8 cellular contexts compared by ENCODE assay signal in genomic region chr17:78013683-78014467, GRCh38. TPM values are rescaled to one million over a fixed set of nuclear protein-coding genes. Genes with fewer than 3 reads are reported as not detected.
A peak's percentile ranks its signal among the peaks of the same experiment; 100 is the strongest.
DNase-seq lines count a peak whose midpoint lies in the region; ATAC-seq and TF ChIP-seq lines count a peak whose summit lies in the region.

No MANE protein-coding gene starts in this region.

- no peak overlapping the region for H3K27ac ChIP-seq in AG04450 (ENCODE audit: low read depth, low read length)
- no peak overlapping the region for H3K27ac ChIP-seq in effector memory CD4-positive, alpha-beta T cell (ENCODE audit: insufficient read depth, low read length, poor library complexity, severe bottlenecking)
- no peak overlapping the region for H3K27ac ChIP-seq in mesenchymal stem cell (ENCODE audit: low read length, poor library complexity, severe bottlenecking)

- CTCF ChIA-PET in AG04450 (lab: Charles Lee) = interaction anchor here (0.5 to 12.0 kb wide), 30 partner anchors 10 to 578 kb away, joined by 3 to 214 read pairs (median 4); no protein-coding TSS in a partner anchor

- no peaks in the 10 kb centered on the region for H3K79me1 ChIP-seq in mesenchymal stem cell (replicated peaks; ENCODE audit: low read length, poor library complexity, severe bottlenecking)

- no peak overlapping the region for H4K91ac ChIP-seq in mesenchymal stem cell (ENCODE audit: low read length)

- WGBS in mesenchymal stem cell = 41% methylated on average over 2 of the region's 4 CpGs

- H4K8ac ChIP-seq in mesenchymal stem cell (ENCODE audit: low read length) = no peak overlapping the region

- peaks cover 12% of the 10 kb centered on the region for H3K36me3 ChIP-seq in effector memory CD4-positive, alpha-beta T cell (ENCODE audit: control insufficient read depth, insufficient read depth, low read length)
- H3K36me3 ChIP-seq in mesenchymal stem cell (ENCODE audit: control insufficient read depth in 1 of 2, insufficient read depth in 2 of 2, low read depth in 1 of 2, low read length in 2 of 2) = peaks cover 0 to 4% of the 10 kb centered on the region in 2 experiments

- H3K27me3 ChIP-seq in AG04450 (ENCODE audit: control insufficient read depth, insufficient read depth, low read length) = no peaks in the 10 kb centered on the region
- no peaks in the 10 kb centered on the region for H3K27me3 ChIP-seq in effector memory CD4-positive, alpha-beta T cell (replicated peaks; ENCODE audit: control insufficient read depth, insufficient read depth, low read length, poor library complexity, severe bottlenecking)
- H3K27me3 ChIP-seq in mesenchymal stem cell (ENCODE audit: control insufficient read depth in 1 of 2, insufficient read depth in 1 of 2, low read length in 2 of 2) = no peaks in the 10 kb centered on the region

- H3K4ac ChIP-seq in mesenchymal stem cell (ENCODE audit: low read depth in 1 of 2, low read length in 2 of 2) = no peak overlapping the region

- no peak overlapping the region for H2AK5ac ChIP-seq in mesenchymal stem cell (ENCODE audit: low read length, severe bottlenecking)

- peak overlapping the region; percentile 0 for H3K9ac ChIP-seq in mesenchymal stem cell (ENCODE audit: low read length)

- ATAC-seq in stimulated activated naive CD8-positive, alpha-beta T cell treated with anti-CD3 and anti-CD28 coated beads, Interleukin-15, Interleukin-2, amounts not matched to agents 100 U/mL and 50 U/mL, for 24 hours = peak; percentile 40
- ATAC-seq in HG02981 (IDR thresholded peaks at IDR 0.05; ENCODE audit: unreplicated experiment) = no peak

- no peak overlapping the region for H2BK12ac ChIP-seq in mesenchymal stem cell (ENCODE audit: low read length in 2 of 2)

- H2BK120ac ChIP-seq in mesenchymal stem cell (ENCODE audit: low read depth, low read length) = no peak overlapping the region

- POLR2A ChIA-PET in AG04450 (lab: Yijun Ruan, JAX) = interaction anchor here (1.4 to 2.3 kb wide), 2 partner anchors 51 to 56 kb away, joined by 3 to 12 read pairs; partner anchors contain the start of gene TNRC6C

- no peaks in the 10 kb centered on the region for H3K4me1 ChIP-seq in effector memory CD4-positive, alpha-beta T cell (ENCODE audit: control insufficient read depth, insufficient read depth, low read length, poor library complexity, severe bottlenecking)
- H3K4me1 ChIP-seq in mesenchymal stem cell (ENCODE audit: control insufficient read depth, insufficient read depth, low read depth, low read length) = no peaks in the 10 kb centered on the region

- no peak overlapping the region for H3K23ac ChIP-seq in mesenchymal stem cell (ENCODE audit: low read length in 2 of 2)

- no peak overlapping the region for H3K4me2 ChIP-seq in mesenchymal stem cell (ENCODE audit: low read length, poor library complexity, severe bottlenecking)

- H3K18ac ChIP-seq in mesenchymal stem cell (ENCODE audit: low read depth in 1 of 2, low read length in 2 of 2) = no peak overlapping the region

- H3K9me3 ChIP-seq in AG04450 (ENCODE audit: control insufficient read depth, insufficient read depth, low read length) = no peaks in the 10 kb centered on the region
- H3K9me3 ChIP-seq in effector memory CD4-positive, alpha-beta T cell (ENCODE audit: control insufficient read depth, low read length) = no peaks in the 10 kb centered on the region
- no peaks in the 10 kb centered on the region for H3K9me3 ChIP-seq in mesenchymal stem cell (ENCODE audit: control insufficient read depth, low read length)

- no peak overlapping the region for H2AFZ ChIP-seq in mesenchymal stem cell (ENCODE audit: low read depth, low read length)

- DNase-seq in AG04450 (ENCODE audit: low read depth, low spot score) (peak; percentile 51), GM13977 (ENCODE audit: low spot score) (peak; percentile 49), NCI-H2171 treated with DMSO at 0.1 percent for 48 hours (lab: John Stamatoyannopoulos, UW) (peak; percentile 84), mesenchymal stem cell (peak; percentile 74)
- DNase-seq in activated CD4-positive, alpha-beta T cell treated with anti-CD3 and anti-CD28 coated beads for 4 hours = peak; percentile 48 to 70
- peak in 2 of 3 donors; percentile 9 to 36 for DNase-seq in effector memory CD4-positive, alpha-beta T cell
- DNase-seq in stimulated activated naive CD8-positive, alpha-beta T cell treated with anti-CD3 and anti-CD28 coated beads, Interleukin-15, Interleukin-2, amounts not matched to agents 100 U/mL and 50 U/mL, for 24 hours = peak; percentile 37

- in situ Hi-C loops in GM13977 (cut with MboI; ENCODE audit: low pct_unique_long_range_greater_than_20kb, low sequenced_read_pairs, unreplicated experiment) = loop anchor here (25.0 kb wide), 2 partner anchors 477 to 677 kb away; no protein-coding TSS in a partner anchor

- TF ChIP-seq CTCF in AG04450 (IDR thresholded peaks at IDR 0.05; ENCODE audit: low read depth, low read length) (peak; percentile 87), GM13977 (IDR thresholded peaks at IDR 0.05; ENCODE audit: extremely low read depth, insufficient read depth, missing control alignments) (peak; percentile 70)

- no peak overlapping the region for H2BK15ac ChIP-seq in mesenchymal stem cell (ENCODE audit: low read depth, poor library complexity, severe bottlenecking)

- no peak overlapping the region for H2BK5ac ChIP-seq in mesenchymal stem cell (ENCODE audit: low read depth, low read length, poor library complexity, severe bottlenecking)

- no peak overlapping the region for H3K14ac ChIP-seq in mesenchymal stem cell (ENCODE audit: low read length in 2 of 2)

- H3K4me3 ChIP-seq in AG04450 (ENCODE audit: low read depth, low read length) (no peak overlapping the region), mesenchymal stem cell (ENCODE audit: insufficient read depth in 1 of 2, low read depth in 1 of 2, low read length in 2 of 2) (no peak overlapping the region)
- no peak overlapping the region for H3K4me3 ChIP-seq in effector memory CD4-positive, alpha-beta T cell (ENCODE audit: insufficient read depth, low read depth, low read length, poor library complexity, severe bottlenecking)

RNA-seq across cellular contexts. Expression of gene TNRC6C, which starts 55.4 kb away (rescaled TPM):
- 1.2 and 2.2 TPM in 2 replicates for polyA plus RNA-seq in AG04450 (2011; rRNA removed)
- polyA minus RNA-seq in AG04450 (2011; rRNA and poly(A)+ RNA removed) = 12.2 and 12.6 TPM in 2 replicates
- 2.1 TPM for polyA plus RNA-seq in mesenchymal stem cell (2013, experiment 1 of 2)
- 2.0 TPM for polyA plus RNA-seq in mesenchymal stem cell (2013, experiment 2 of 2)

Comparison
In these comparisons a context has a peak if more than half of its experiments do, and no peak if none do; other contexts are left out.
1. DNase-seq: peak in every context shown above with its lines; median percentile 84 in NCI-H2171 treated with DMSO at 0.1 percent for 48 hours; 74 in mesenchymal stem cell; 59 in activated CD4-positive, alpha-beta T cell treated with anti-CD3 and anti-CD28 coated beads for 4 hours; 51 in AG04450; 49 in GM13977; 37 in stimulated activated naive CD8-positive, alpha-beta T cell treated with anti-CD3 and anti-CD28 coated beads, Interleukin-15, Interleukin-2, amounts not matched to agents 100 U/mL and 50 U/mL, for 24 hours; 22 in effector memory CD4-positive, alpha-beta T cell.